Comparison of ENCODE assay signal across 1 cellular context in the genomic region with DNA sequence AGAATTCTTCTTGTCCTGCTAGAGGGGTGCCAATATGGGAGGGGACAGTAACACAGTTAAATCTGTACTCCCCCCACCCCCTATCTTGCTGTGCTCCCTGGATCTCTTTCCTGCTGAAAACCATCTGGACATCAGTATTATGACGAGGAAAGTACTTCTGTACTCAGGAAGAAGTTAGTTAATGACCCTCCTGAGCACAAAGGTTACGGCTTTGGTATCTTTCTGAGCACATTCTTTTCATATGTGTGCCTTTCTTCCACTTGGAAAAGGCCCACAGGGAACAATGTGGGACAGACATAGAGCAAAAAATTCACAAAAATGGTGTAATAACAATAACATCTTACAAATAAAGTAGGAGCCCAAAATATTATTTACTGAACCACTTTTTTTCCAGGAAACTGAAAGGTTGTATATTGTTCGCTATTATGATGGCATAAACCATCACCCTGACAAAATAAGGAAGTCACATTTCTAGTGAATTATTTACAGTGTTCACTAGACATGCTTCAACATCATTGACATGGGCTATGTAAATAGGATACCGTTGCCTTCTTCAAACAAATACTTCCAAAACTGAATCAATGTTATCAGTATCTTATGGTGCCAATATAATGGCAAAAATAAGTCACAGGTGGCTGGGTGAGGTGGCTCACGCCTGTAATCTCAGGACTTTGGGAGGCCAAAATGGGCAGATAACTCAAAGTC.
A peak's percentile ranks its signal among the peaks of the same experiment; 100 is the strongest.
TF ChIP-seq lines count a peak whose summit lies in the region.

No MANE protein-coding gene starts in this region.

TF ChIP-seq in HepG2, 621 proteins besides CTCF, POLR2A, EP300 and RAD21 (continued from another document):
- TF ChIP-seq AHDC1 (CRISPR knock-in tag; IDR thresholded peaks at IDR 0.05; ENCODE audit: borderline replicate concordance) (peak; percentile 37; the same call in 1 of the 2 replicates), KLF12 (CRISPR knock-in tag; IDR thresholded peaks at IDR 0.05; ENCODE audit: borderline replicate concordance) (0 out of 2 replicates have a peak, but pooled peaks have one; percentile 35), SATB2 (CRISPR knock-in tag; IDR thresholded peaks at IDR 0.05) (0 out of 2 replicates have a peak, but pooled peaks have one; percentile 22), TBX2 (CRISPR knock-in tag; IDR thresholded peaks at IDR 0.05; ENCODE audit: borderline replicate concordance) (peak; percentile 13; the same call in 1 of the 2 replicates), NFIB (CRISPR knock-in tag; IDR thresholded peaks at IDR 0.05; ENCODE audit: borderline replicate concordance) (no peak), HMG20A (CRISPR knock-in tag; IDR thresholded peaks at IDR 0.05; ENCODE audit: borderline replicate concordance) (0 out of 2 replicates have a peak, but pooled peaks have one; percentile 12), GATAD2A (CRISPR knock-in tag; IDR thresholded peaks at IDR 0.05) (peak; percentile 27; the same call in 1 of the 2 replicates), ARID5B (CRISPR knock-in tag; IDR thresholded peaks at IDR 0.05) (peak; percentile 64), ZNF34 (CRISPR knock-in tag; IDR thresholded peaks at IDR 0.05; ENCODE audit: borderline replicate concordance) (0 out of 2 replicates have a peak, but pooled peaks have one; percentile 53), RORA (CRISPR knock-in tag; IDR thresholded peaks at IDR 0.05) (no peak), PRDM4 (CRISPR knock-in tag; IDR thresholded peaks at IDR 0.05; ENCODE audit: borderline replicate concordance) (no peak), NR2C2 (CRISPR knock-in tag; IDR thresholded peaks at IDR 0.05; ENCODE audit: borderline replicate concordance) (peak; percentile 23; the same call in 1 of the 2 replicates), DPF2 (CRISPR knock-in tag; IDR thresholded peaks at IDR 0.05; ENCODE audit: borderline replicate concordance, low read depth) (peak; percentile 38; the same call in 1 of the 2 replicates)
- TF ChIP-seq, protein P1, sequence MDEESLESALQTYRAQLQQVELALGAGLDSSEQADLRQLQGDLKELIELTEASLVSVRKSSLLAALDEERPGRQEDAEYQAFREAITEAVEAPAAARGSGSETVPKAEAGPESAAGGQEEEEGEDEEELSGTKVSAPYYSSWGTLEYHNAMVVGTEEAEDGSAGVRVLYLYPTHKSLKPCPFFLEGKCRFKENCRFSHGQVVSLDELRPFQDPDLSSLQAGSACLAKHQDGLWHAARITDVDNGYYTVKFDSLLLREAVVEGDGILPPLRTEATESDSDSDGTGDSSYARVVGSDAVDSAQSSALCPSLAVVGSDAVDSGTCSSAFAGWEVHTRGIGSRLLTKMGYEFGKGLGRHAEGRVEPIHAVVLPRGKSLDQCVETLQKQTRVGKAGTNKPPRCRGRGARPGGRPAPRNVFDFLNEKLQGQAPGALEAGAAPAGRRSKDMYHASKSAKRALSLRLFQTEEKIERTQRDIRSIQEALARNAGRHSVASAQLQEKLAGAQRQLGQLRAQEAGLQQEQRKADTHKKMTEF (CRISPR knock-in tag; IDR thresholded peaks at IDR 0.05), result peak; percentile 25; the same call in 1 of the 2 replicates
TF ChIP-seq in HepG2: peak in this region for 39.
